In the genomic region with DNA sequence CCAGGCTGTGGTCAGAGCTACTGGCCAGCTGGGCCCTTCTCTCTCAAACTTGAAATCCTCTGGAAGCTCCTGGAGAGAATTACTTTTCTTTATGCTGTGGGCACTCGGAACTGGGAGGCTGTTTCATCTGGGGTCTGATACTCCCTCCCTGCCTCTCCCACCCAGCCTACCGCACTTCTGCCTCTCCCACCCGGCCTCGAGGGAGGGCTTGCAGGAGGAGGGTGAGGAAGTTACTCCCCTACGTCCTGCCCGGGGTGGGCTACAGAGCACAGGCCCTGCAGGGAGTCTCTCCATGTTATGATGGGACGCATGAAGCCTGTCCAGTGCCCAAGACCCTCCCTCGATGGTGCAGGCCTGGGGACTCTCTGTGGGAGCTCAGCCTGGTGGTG, we compare ENCODE assay signal across 27 cellular contexts.
"Had no signal": no experiment of that assay in that cellular context is flagged by ENCODE, and none has a peak within 500 bp of the region (broad histone marks: within the 10 kb centered on the region; RNA-seq: fewer than 3 reads in every experiment).

No MANE protein-coding gene starts in this region.

- H3K27ac ChIP-seq: left lung, lower lobe of right lung, neutrophil, parathyroid adenoma, psoas muscle, right lobe of liver, stomach, testis, thyroid gland, transverse colon, upper lobe of left lung, uterus had no signal

- H3K4me2 ChIP-seq: smooth muscle cell had no signal

- H3K27ac Mint-ChIP-seq: mesothelial cell of epicardium, naive B cell had no signal

- H3K79me2 ChIP-seq: parathyroid adenoma had no signal

- H2AFZ ChIP-seq: parathyroid adenoma had no signal

- H3K4me1 ChIP-seq: left lung, lower lobe of right lung, parathyroid adenoma, psoas muscle, right lobe of liver, stomach, testis, thyroid gland, transverse colon, upper lobe of left lung, uterus had no signal

- ATAC-seq: left cardiac atrium, left lung, lower lobe of right lung, psoas muscle had no signal

- H3K4me3 ChIP-seq: left lung, lower lobe of right lung, psoas muscle, right lobe of liver, smooth muscle cell, stomach, thyroid gland, transverse colon, upper lobe of left lung, uterus had no signal

- H3K27me3 ChIP-seq: right lobe of liver, testis, thyroid gland, upper lobe of left lung, uterus had no signal

- H3K36me3 ChIP-seq: left lung, lower lobe of right lung, neutrophil, right lobe of liver, stomach, thyroid gland, transverse colon, upper lobe of left lung, uterus had no signal

- H3K9me3 ChIP-seq: left lung, lower lobe of right lung, neutrophil, psoas muscle, right lobe of liver, stomach, testis, thyroid gland, transverse colon, upper lobe of left lung, uterus had no signal

- DNase-seq: hippocampal formation; kidney glomerular epithelial cell; left cardiac atrium; left lung; lower lobe of right lung; mammary epithelial cell; mesenchymal stem cell; naive B cell; occipital lobe; psoas muscle; right lobe of liver; stimulated activated CD4-positive, alpha-beta T cell treated with anti-CD3 and anti-CD28 coated beads, Interleukin-1b, Interleukin-23, amount 100 ng/mL, for 48 hours; stimulated activated CD4-positive, alpha-beta T cell treated with anti-CD3 and anti-CD28 coated beads, Interleukin-2, amount 100 ng/mL, for 48 hours; stimulated activated CD4-positive, alpha-beta T cell treated with anti-CD3 and anti-CD28 coated beads, Interleukin-4, amount 100 ng/mL, for 4 hours; stimulated activated naive CD4-positive, alpha-beta T cell; stomach; testis; thyroid gland; transverse colon; uterus had no signal

- H3K4me1 Mint-ChIP-seq: naive B cell had no signal

- H3K9ac ChIP-seq: parathyroid adenoma had no signal

- H3K9me3 Mint-ChIP-seq: mesothelial cell of epicardium, nephron, neural crest cell had no signal

- H3K36me3 Mint-ChIP-seq: mesothelial cell of epicardium, naive B cell had no signal

- H3K4me3 Mint-ChIP-seq: mesothelial cell of epicardium, naive B cell, nephron, neural crest cell had no signal
